ENCODE assay signal across 8 cellular contexts in the genomic region with DNA sequence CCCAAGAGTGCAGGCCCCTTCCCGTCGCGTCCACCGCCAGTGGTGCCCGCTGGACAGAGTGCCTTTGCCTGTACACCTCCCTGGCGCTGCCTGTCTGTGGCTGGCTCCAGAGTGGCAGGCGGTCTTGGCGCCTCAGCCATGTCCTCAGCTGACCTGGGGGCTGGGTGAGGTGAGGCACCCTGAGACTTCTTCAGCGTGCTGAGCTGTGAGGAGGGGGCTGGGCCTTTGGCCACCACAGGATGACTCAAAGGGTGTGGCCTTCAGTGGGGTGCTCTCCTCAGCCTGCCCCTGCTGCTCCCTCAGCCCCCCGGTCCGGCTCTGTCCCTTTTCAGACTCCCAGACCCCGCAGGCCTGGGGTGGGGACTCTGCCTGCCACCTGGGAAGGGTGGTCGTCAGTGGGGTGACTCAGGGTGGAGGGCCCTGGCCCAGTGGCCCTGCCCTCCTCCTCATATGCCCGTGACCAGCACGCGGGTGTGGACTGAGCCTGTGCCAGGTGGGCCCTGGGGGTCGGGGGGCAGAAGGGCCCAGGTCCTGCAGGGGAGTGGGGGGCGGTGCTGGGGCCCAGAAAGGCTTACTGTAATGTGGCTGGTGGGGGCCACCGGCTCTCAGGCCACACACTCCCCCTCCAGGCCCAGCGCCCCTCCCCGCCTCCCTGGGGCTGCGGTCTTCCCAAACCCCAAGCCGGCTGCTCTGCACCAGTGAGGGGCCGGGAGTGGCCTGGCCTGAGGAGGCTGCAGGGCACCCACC. TPM values are rescaled to one million over a fixed set of nuclear protein-coding genes. Genes with fewer than 3 reads are reported as not detected.
DNase-seq lines count a peak whose midpoint lies in the region; ATAC-seq and TF ChIP-seq lines count a peak whose summit lies in the region.

No MANE protein-coding gene starts in this region.

- peak; percentile 95 for DNase-seq in CD14-positive monocyte (ENCODE audit: low spot score)
- DNase-seq in LHCN-M2 (ENCODE audit: low read depth) = peak; percentile 49
- DNase-seq in adipocyte (ENCODE audit: low read depth) = peak; percentile 19
- DNase-seq in stimulated activated naive CD8-positive, alpha-beta T cell treated with anti-CD3 and anti-CD28 coated beads, Interleukin-15, amount 100 ng/mL, for 72 hours = no peak

- peaks cover 2 to 5% of the 10 kb centered on the region in 2 donors for H3K36me3 Mint-ChIP-seq in CD14-positive monocyte

- no peak for ATAC-seq in stimulated activated naive CD8-positive, alpha-beta T cell treated with anti-CD3 and anti-CD28 coated beads, Interleukin-15, amount 100 ng/mL, for 72 hours
- ATAC-seq in GM18868 (IDR thresholded peaks at IDR 0.05; ENCODE audit: unreplicated experiment) (no peak), GM18858 (IDR thresholded peaks at IDR 0.05; ENCODE audit: unreplicated experiment) (no peak), HG02885 (IDR thresholded peaks at IDR 0.05; ENCODE audit: poor library complexity, unreplicated experiment) (no peak)

- intact Hi-C loops in CD14-positive monocyte (cut with micrococcal nuclease) = loop anchor here (2.0 to 10.0 kb wide), 2 partner anchors 36 to 600 kb away; a partner anchor contains a TSS

- peak overlapping the region; percentile 70 to 71 for H3K4me3 Mint-ChIP-seq in CD14-positive monocyte
- peak overlapping the region; percentile 81 to 87 for H3K4me3 Mint-ChIP-seq in stimulated activated naive CD8-positive, alpha-beta T cell treated with anti-CD3 and anti-CD28 coated beads, Interleukin-15, amount 100 ng/mL, for 72 hours

- H3K27me3 Mint-ChIP-seq in CD14-positive monocyte (ENCODE audit: low read depth in 3 of 3) = peaks cover 0 to 4% (median 0%) of the 10 kb centered on the region in 3 donors
- no peaks in the 10 kb centered on the region for H3K27me3 Mint-ChIP-seq in stimulated activated naive CD8-positive, alpha-beta T cell treated with anti-CD3 and anti-CD28 coated beads, Interleukin-15, amount 100 ng/mL, for 72 hours

- H3K27ac Mint-ChIP-seq in CD14-positive monocyte = peak overlapping the region; percentile 74 to 91 (median 82)
- H3K27ac Mint-ChIP-seq in stimulated activated naive CD8-positive, alpha-beta T cell treated with anti-CD3 and anti-CD28 coated beads, Interleukin-15, amount 100 ng/mL, for 72 hours = no peak overlapping the region

- H3K27me3 ChIP-seq in adipocyte (replicated peaks; ENCODE audit: control insufficient read depth, insufficient read depth, low read length) = no peaks in the 10 kb centered on the region

- no peak for TF ChIP-seq CTCF in CD14-positive monocyte (IDR thresholded peaks at IDR 0.05)

- peaks cover 35% of the 10 kb centered on the region for H3K4me1 ChIP-seq in adipocyte (ENCODE audit: control insufficient read depth, insufficient read depth, low read length)

- H3K9me3 Mint-ChIP-seq in CD14-positive monocyte = no peaks in the 10 kb centered on the region
- H3K9me3 Mint-ChIP-seq in stimulated activated naive CD8-positive, alpha-beta T cell treated with anti-CD3 and anti-CD28 coated beads, Interleukin-15, amount 100 ng/mL, for 72 hours = no peaks in the 10 kb centered on the region

- no peaks in the 10 kb centered on the region for H3K9me3 ChIP-seq in adipocyte (ENCODE audit: control insufficient read depth, low read length)
- H3K9me3 ChIP-seq in iPS-18c (ENCODE audit: control insufficient read depth, insufficient read depth, low read length) = no peaks in the 10 kb centered on the region

- H3K36me3 ChIP-seq in adipocyte (ENCODE audit: control insufficient read depth, insufficient read depth, low read length, severe bottlenecking) = no peaks in the 10 kb centered on the region

- H3K4me1 Mint-ChIP-seq in CD14-positive monocyte = peaks cover 39% of the 10 kb centered on the region
- peaks cover 69% of the 10 kb centered on the region for H3K4me1 Mint-ChIP-seq in stimulated activated naive CD8-positive, alpha-beta T cell treated with anti-CD3 and anti-CD28 coated beads, Interleukin-15, amount 100 ng/mL, for 72 hours

- H3K4me3 ChIP-seq in adipocyte (ENCODE audit: low read length) (peak overlapping the region; percentile 81), iPS-18c (ENCODE audit: insufficient read depth, low read depth, low read length) (peak overlapping the region; percentile 28; the same call in 1 of the 2 replicates)

- peak overlapping the region; percentile 95 for H3K9ac ChIP-seq in adipocyte (ENCODE audit: low read length)

RNA-seq across cellular contexts. Expression of a gene that starts 15.9 kb away (rescaled TPM):
- 10 to 100 TPM; 20.3 to 27.6 TPM for polyA plus RNA-seq in CD14-positive monocyte
- 71.1 and 91.8 TPM in 2 replicates for total RNA-seq in LHCN-M2 (2014; rRNA removed)
- polyA plus RNA-seq in LHCN-M2 (2012) = 54.1 TPM

RNA-seq across cellular contexts. Expression of a gene that starts 16.1 kb away (rescaled TPM):
- 1 to 10 TPM; 7.2 to 9.5 TPM for polyA plus RNA-seq in CD14-positive monocyte
- total RNA-seq in LHCN-M2 (2014; rRNA removed) = 18.1 and 19.4 TPM in 2 replicates
- polyA plus RNA-seq in LHCN-M2 (2012) = 14.5 TPM

RNA-seq across cellular contexts. Expression of a gene that starts 26.3 kb away (rescaled TPM):
- polyA plus RNA-seq in CD14-positive monocyte = 10 to 100 TPM; 38.8 to 40.4 TPM
- 30.5 and 30.8 TPM in 2 replicates for total RNA-seq in LHCN-M2 (2014; rRNA removed)
- 8.4 TPM for polyA plus RNA-seq in LHCN-M2 (2012)

Comparison
In these comparisons a context has a peak if more than half of its experiments do, and no peak if none do; other contexts are left out.
1. DNase-seq: peak in CD14-positive monocyte (single experiment), LHCN-M2 (single experiment) and adipocyte (single experiment); none in stimulated activated naive CD8-positive, alpha-beta T cell treated with anti-CD3 and anti-CD28 coated beads, Interleukin-15, amount 100 ng/mL, for 72 hours (0 of 2).
2. H3K27ac Mint-ChIP-seq: peak in CD14-positive monocyte (7 of 7); none in stimulated activated naive CD8-positive, alpha-beta T cell treated with anti-CD3 and anti-CD28 coated beads, Interleukin-15, amount 100 ng/mL, for 72 hours (0 of 2).